In genomic region chr14:99781853-99782610, GRCh38 we compare ENCODE assay signal across 2 cellular contexts.
TF ChIP-seq lines count a peak whose summit lies in the region.

No MANE protein-coding gene starts in this region.

TF ChIP-seq in GM23338, 12 proteins besides CTCF, POLR2A, EP300 and RAD21 (continued from another document):
- TF ChIP-seq, protein P1, sequence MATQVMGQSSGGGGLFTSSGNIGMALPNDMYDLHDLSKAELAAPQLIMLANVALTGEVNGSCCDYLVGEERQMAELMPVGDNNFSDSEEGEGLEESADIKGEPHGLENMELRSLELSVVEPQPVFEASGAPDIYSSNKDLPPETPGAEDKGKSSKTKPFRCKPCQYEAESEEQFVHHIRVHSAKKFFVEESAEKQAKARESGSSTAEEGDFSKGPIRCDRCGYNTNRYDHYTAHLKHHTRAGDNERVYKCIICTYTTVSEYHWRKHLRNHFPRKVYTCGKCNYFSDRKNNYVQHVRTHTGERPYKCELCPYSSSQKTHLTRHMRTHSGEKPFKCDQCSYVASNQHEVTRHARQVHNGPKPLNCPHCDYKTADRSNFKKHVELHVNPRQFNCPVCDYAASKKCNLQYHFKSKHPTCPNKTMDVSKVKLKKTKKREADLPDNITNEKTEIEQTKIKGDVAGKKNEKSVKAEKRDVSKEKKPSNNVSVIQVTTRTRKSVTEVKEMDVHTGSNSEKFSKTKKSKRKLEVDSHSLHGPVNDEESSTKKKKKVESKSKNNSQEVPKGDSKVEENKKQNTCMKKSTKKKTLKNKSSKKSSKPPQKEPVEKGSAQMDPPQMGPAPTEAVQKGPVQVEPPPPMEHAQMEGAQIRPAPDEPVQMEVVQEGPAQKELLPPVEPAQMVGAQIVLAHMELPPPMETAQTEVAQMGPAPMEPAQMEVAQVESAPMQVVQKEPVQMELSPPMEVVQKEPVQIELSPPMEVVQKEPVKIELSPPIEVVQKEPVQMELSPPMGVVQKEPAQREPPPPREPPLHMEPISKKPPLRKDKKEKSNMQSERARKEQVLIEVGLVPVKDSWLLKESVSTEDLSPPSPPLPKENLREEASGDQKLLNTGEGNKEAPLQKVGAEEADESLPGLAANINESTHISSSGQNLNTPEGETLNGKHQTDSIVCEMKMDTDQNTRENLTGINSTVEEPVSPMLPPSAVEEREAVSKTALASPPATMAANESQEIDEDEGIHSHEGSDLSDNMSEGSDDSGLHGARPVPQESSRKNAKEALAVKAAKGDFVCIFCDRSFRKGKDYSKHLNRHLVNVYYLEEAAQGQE (IDR thresholded peaks at IDR 0.05; ENCODE audit: unreplicated experiment): no peak
- no peak for TF ChIP-seq ETS1 (IDR thresholded peaks at IDR 0.05)
- TF ChIP-seq JUNB (IDR thresholded peaks at IDR 0.05; ENCODE audit: unreplicated experiment): no peak
- no peak for TF ChIP-seq EZH2 (IDR thresholded peaks at IDR 0.05; ENCODE audit: low read depth, unreplicated experiment)
- TF ChIP-seq EZH2phosphoT487 (IDR thresholded peaks at IDR 0.05; ENCODE audit: unreplicated experiment): no peak
- TF ChIP-seq CREB1 (CRISPR knock-in tag; IDR thresholded peaks at IDR 0.05; ENCODE audit: low read depth): no peak
- TF ChIP-seq NANOG (IDR thresholded peaks at IDR 0.05; ENCODE audit: borderline replicate concordance): no peak

TF ChIP-seq in H1, 55 proteins besides CTCF, POLR2A, EP300 and RAD21 (continued from another document):
- TF ChIP-seq CTBP2 (IDR thresholded peaks at IDR 0.05; ENCODE audit: borderline replicate concordance, insufficient read depth, insufficient read length, low read length) (no peak), CBX5 (IDR thresholded peaks at IDR 0.05; ENCODE audit: low read depth, low read length) (no peak), POU5F1 (IDR thresholded peaks at IDR 0.05; ENCODE audit: low read depth, low read length) (no peak), POLR2AphosphoS5 (IDR thresholded peaks at IDR 0.05; ENCODE audit: low read depth, low read length) (no peak), FOSL1 (IDR thresholded peaks at IDR 0.05; ENCODE audit: insufficient read depth, low read depth, low read length) (no peak), TCF12 (IDR thresholded peaks at IDR 0.05; ENCODE audit: low read depth, low read length) (no peak), SP4 (IDR thresholded peaks at IDR 0.05; ENCODE audit: low read length) (no peak), SP2 (IDR thresholded peaks at IDR 0.05; ENCODE audit: low read length) (no peak), NRF1 (IDR thresholded peaks at IDR 0.05; ENCODE audit: low read depth, low read length) (no peak), RXRA (IDR thresholded peaks at IDR 0.05; ENCODE audit: insufficient read depth, low read depth, low read length) (no peak), CHD2 (IDR thresholded peaks at IDR 0.05; ENCODE audit: low read length) (no peak), ASH2L (IDR thresholded peaks at IDR 0.05; ENCODE audit: low read length) (no peak), TBP (IDR thresholded peaks at IDR 0.05; ENCODE audit: low read depth, low read length) (no peak)
- TF ChIP-seq, protein P2, sequence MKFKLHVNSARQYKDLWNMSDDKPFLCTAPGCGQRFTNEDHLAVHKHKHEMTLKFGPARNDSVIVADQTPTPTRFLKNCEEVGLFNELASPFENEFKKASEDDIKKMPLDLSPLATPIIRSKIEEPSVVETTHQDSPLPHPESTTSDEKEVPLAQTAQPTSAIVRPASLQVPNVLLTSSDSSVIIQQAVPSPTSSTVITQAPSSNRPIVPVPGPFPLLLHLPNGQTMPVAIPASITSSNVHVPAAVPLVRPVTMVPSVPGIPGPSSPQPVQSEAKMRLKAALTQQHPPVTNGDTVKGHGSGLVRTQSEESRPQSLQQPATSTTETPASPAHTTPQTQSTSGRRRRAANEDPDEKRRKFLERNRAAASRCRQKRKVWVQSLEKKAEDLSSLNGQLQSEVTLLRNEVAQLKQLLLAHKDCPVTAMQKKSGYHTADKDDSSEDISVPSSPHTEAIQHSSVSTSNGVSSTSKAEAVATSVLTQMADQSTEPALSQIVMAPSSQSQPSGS (IDR thresholded peaks at IDR 0.05; ENCODE audit: low read length): no peak
